Comparison of ENCODE assay signal across 1 cellular context in genomic region chr19:1438035-1438932, GRCh38.
TF ChIP-seq lines count a peak whose summit lies in the region.

Gene RPS15 (plus strand): TSS chr19:1438396. CDS start chr19:1438426, 30 bp downstream.

TF ChIP-seq in GM12878, 131 proteins besides CTCF, POLR2A, EP300 and RAD21 (continued from another document and continues in another):
- TF ChIP-seq ZBTB40 (IDR thresholded peaks at IDR 0.05; ENCODE audit: borderline replicate concordance) (peak; percentile 83), IKZF1 (conservative IDR thresholded peaks at IDR 0.05) (peak; percentile 84), ZNF384 (IDR thresholded peaks at IDR 0.05; ENCODE audit: borderline replicate concordance, low read depth, low read length) (0 out of 2 replicates have a peak, but pooled peaks have one; percentile 32), POLR2AphosphoS5 (IDR thresholded peaks at IDR 0.05; ENCODE audit: low read length) (peak; percentile 100), STAT1 (conservative IDR thresholded peaks at IDR 0.05) (0 out of 2 replicates have a peak, but pooled peaks have one; percentile 62), PML (IDR thresholded peaks at IDR 0.05; ENCODE audit: low read length) (peak; percentile 99), RAD51 (IDR thresholded peaks at IDR 0.05) (no peak), ZBED1 (IDR thresholded peaks at IDR 0.05; ENCODE audit: borderline replicate concordance) (peak; percentile 88), LARP7 (IDR thresholded peaks at IDR 0.05) (peak; percentile 99), GABPA (IDR thresholded peaks at IDR 0.05; ENCODE audit: low read depth) (peak; percentile 88), MTA2 (IDR thresholded peaks at IDR 0.05; ENCODE audit: low read depth) (no peak), NRF1 (conservative IDR thresholded peaks at IDR 0.05; ENCODE audit: low read depth, low read length) (0 out of 2 replicates have a peak, but pooled peaks have one; percentile 39), BRCA1 (IDR thresholded peaks at IDR 0.05; ENCODE audit: low read depth, low read length) (peak; percentile 89), MYC (IDR thresholded peaks at IDR 0.05; ENCODE audit: insufficient read depth, insufficient read length, insufficient replicate concordance, low read length, severe bottlenecking) (peak; percentile 98), IRF3 (IDR thresholded peaks at IDR 0.05) (peak; percentile 12; the same call in 1 of the 2 replicates), HDGF (IDR thresholded peaks at IDR 0.05) (no peak; the same call in 1 of the 2 replicates), PBX3 (IDR thresholded peaks at IDR 0.05; ENCODE audit: insufficient replicate concordance, low read depth, low read length) (no peak), NR2C1 (IDR thresholded peaks at IDR 0.05) (no peak), REST (IDR thresholded peaks at IDR 0.05; ENCODE audit: low read depth, low read length) (no peak; the same call in 1 of the 2 replicates), TAF1 (IDR thresholded peaks at IDR 0.05; ENCODE audit: borderline replicate concordance, low read depth, low read length) (peak; percentile 100), CHD1 (IDR thresholded peaks at IDR 0.05; ENCODE audit: low read depth, low read length) (no peak), SRF (IDR thresholded peaks at IDR 0.05; ENCODE audit: low read depth in 2 of 2, low read length in 2 of 2) (peak in 1 of 2 experiments; percentile 52; a peak in 1 of 4 replicates), YY1 (IDR thresholded peaks at IDR 0.05; ENCODE audit: low read depth, low read length) (peak; percentile 95), ZNF622 (IDR thresholded peaks at IDR 0.05) (no peak), CHD2 (IDR thresholded peaks at IDR 0.05; ENCODE audit: borderline replicate concordance, low read depth, low read length) (peak; percentile 100), MEF2A (IDR thresholded peaks at IDR 0.05; ENCODE audit: insufficient read depth, low read depth, low read length) (no peak), RBBP5 (conservative IDR thresholded peaks at IDR 0.05) (peak; percentile 97; the same call in 1 of the 2 replicates), E4F1 (IDR thresholded peaks at IDR 0.05; ENCODE audit: borderline replicate concordance, partially characterized antibody) (peak; percentile 52), NR2F1 (conservative IDR thresholded peaks at IDR 0.05) (peak; percentile 31; the same call in 1 of the 2 replicates), BACH1 (IDR thresholded peaks at IDR 0.05; ENCODE audit: borderline replicate concordance) (peak; percentile 94), ASH2L (IDR thresholded peaks at IDR 0.05; ENCODE audit: borderline replicate concordance, low read depth) (0 out of 2 replicates have a peak, but pooled peaks have one; percentile 92), SKIL (IDR thresholded peaks at IDR 0.05; ENCODE audit: low read depth, poor library complexity, severe bottlenecking) (no peak), USF2 (IDR thresholded peaks at IDR 0.05; ENCODE audit: borderline replicate concordance, low read depth, low read length) (no peak; the same call in 1 of the 2 replicates), TARDBP (IDR thresholded peaks at IDR 0.05; ENCODE audit: borderline replicate concordance) (peak; percentile 61; the same call in 1 of the 2 replicates), ZNF207 (IDR thresholded peaks at IDR 0.05; ENCODE audit: borderline replicate concordance) (peak; percentile 90), MTA3 (IDR thresholded peaks at IDR 0.05; ENCODE audit: borderline replicate concordance, low read length) (0 out of 2 replicates have a peak, but pooled peaks have one; percentile 3), IRF4 (IDR thresholded peaks at IDR 0.05; ENCODE audit: low read depth, low read length) (0 out of 2 replicates have a peak, but pooled peaks have one; percentile 30), KAT2A (conservative IDR thresholded peaks at IDR 0.05; ENCODE audit: control insufficient read depth, low read depth, low read length) (peak; percentile 89; the same call in 1 of the 2 replicates), BCL11A (IDR thresholded peaks at IDR 0.05; ENCODE audit: low read depth, low read length) (no peak), SIX5 (IDR thresholded peaks at IDR 0.05; ENCODE audit: low read depth, low read length, severe bottlenecking) (peak; percentile 24), TCF12 (IDR thresholded peaks at IDR 0.05; ENCODE audit: low read depth, low read length) (peak; percentile 46; the same call in 1 of the 2 replicates), SMAD1 (IDR thresholded peaks at IDR 0.05; ENCODE audit: low read depth, partially characterized antibody) (peak; percentile 49), RFX5 (IDR thresholded peaks at IDR 0.05; ENCODE audit: low read depth, low read length) (peak; percentile 61; the same call in 1 of the 2 replicates), FOXM1 (IDR thresholded peaks at IDR 0.05; ENCODE audit: low read depth, low read length) (no peak), JUNB (IDR thresholded peaks at IDR 0.05) (no peak), MXI1 (IDR thresholded peaks at IDR 0.05; ENCODE audit: low read depth, low read length) (peak; percentile 96), SUPT20H (IDR thresholded peaks at IDR 0.05; ENCODE audit: borderline replicate concordance, control insufficient read depth, low read depth, low read length) (no peak), ZNF217 (IDR thresholded peaks at IDR 0.05) (no peak), STAT3 (IDR thresholded peaks at IDR 0.05; ENCODE audit: low read depth, low read length) (no peak), BCL3 (IDR thresholded peaks at IDR 0.05; ENCODE audit: borderline replicate concordance, insufficient read depth, low read depth, low read length, poor library complexity, severe bottlenecking) (peak; percentile 85), SMAD5 (IDR thresholded peaks at IDR 0.05; ENCODE audit: low read depth) (peak; percentile 96), BMI1 (IDR thresholded peaks at IDR 0.05; ENCODE audit: borderline replicate concordance) (no peak)
